ENCODE assay signal across 26 cellular contexts in the genomic region with DNA sequence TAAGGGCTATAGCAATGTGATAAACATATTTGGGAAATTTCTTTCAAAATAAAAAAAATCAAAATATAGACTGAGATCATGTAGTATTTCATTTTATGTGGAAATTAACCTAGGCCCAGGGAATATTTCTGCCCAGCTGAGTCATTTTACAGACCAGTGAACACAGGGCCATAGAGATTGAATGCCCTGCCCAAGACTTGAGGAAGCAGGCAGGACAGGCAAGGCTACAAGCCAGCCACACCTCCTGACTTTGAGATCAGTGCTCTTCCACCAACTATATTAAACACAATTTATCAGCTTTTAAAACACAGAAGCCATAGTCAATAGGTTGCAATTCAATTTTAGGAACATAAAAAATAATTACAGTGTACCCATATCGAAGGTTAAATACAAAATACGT. TPM values are rescaled to one million over a fixed set of nuclear protein-coding genes. Genes with fewer than 3 reads are reported as not detected.
"Had no signal": no experiment of that assay in that cellular context is flagged by ENCODE, and none has a peak within 500 bp of the region (broad histone marks: within the 10 kb centered on the region; RNA-seq: fewer than 3 reads in every experiment).

No MANE protein-coding gene starts in this region.

- DNase-seq: activated CD4-positive, alpha-beta memory T cell treated with anti-CD3 and anti-CD28 coated beads for 36 hours; activated CD4-positive, alpha-beta T cell treated with anti-CD3 and anti-CD28 coated beads for 36 hours; activated CD4-positive, alpha-beta T cell treated with anti-CD3 and anti-CD28 coated beads, Interleukin-2, amount 10 ng/mL, durations not matched to agents 24 days and 14 days; activated CD4-positive, CD25-positive, alpha-beta regulatory T cell; activated CD4-positive, CD25-positive, alpha-beta regulatory T cell treated with anti-CD3 and anti-CD28 coated beads, Interleukin-2, amount 50 U/mL, for 72 hours; activated CD8-positive, alpha-beta memory T cell treated with anti-CD3 and anti-CD28 coated beads, Interleukin-2, amount 10 ng/mL, durations not matched to agents 7 days and 5 days; activated CD8-positive, alpha-beta memory T cell treated with anti-CD3 and anti-CD28 coated beads, Interleukin-2, amount 50 U/mL, for 4 hours; activated CD8-positive, alpha-beta T cell treated with anti-CD3 and anti-CD28 coated beads, Interleukin-2, amount 10 ng/mL, durations not matched to agents 7 days and 5 days; activated effector memory CD4-positive, alpha-beta T cell treated with anti-CD3 and anti-CD28 coated beads, Interleukin-2, amount 50 U/mL, for 16 hours; activated naive CD4-positive, alpha-beta T cell treated with anti-CD3 and anti-CD28 coated beads for 36 hours; activated naive CD8-positive, alpha-beta T cell treated with anti-CD3 and anti-CD28 coated beads, Interleukin-2, amount 10 ng/mL, durations not matched to agents 7 days and 5 days; activated T-cell treated with anti-CD3 and anti-CD28 coated beads, Interleukin-2, amount 50 U/mL, for 1 hour; activated T-cell treated with anti-CD3 and anti-CD28 coated beads, Interleukin-2, amount 50 U/mL, for 48 hours; anterior cingulate cortex; brain microvascular endothelial cell; dorsolateral prefrontal cortex; effector memory CD8-positive, alpha-beta T cell; foreskin fibroblast; glutamatergic neuron; heart left ventricle; T-helper 1 cell; T-helper 17 cell had no signal

- H3K4me1 ChIP-seq: heart left ventricle had no signal

- H3K27ac ChIP-seq: brain microvascular endothelial cell, coronary artery, dorsolateral prefrontal cortex, epithelial cell of prostate, heart left ventricle had no signal

- H3K36me3 ChIP-seq: brain microvascular endothelial cell, heart left ventricle had no signal

- H3K4me3 ChIP-seq: coronary artery, dorsolateral prefrontal cortex, heart left ventricle had no signal

- H3K27me3 ChIP-seq: brain microvascular endothelial cell, dorsolateral prefrontal cortex, heart left ventricle had no signal

RNA-seq across cellular contexts. Expression of gene CCDC148, which starts 12.9 kb away (rescaled TPM):
- total RNA-seq: activated CD4-positive, alpha-beta T cell treated with anti-CD3 and anti-CD28 coated beads, Interleukin-2, amount 10 ng/mL, durations not matched to agents 24 days and 14 days; activated CD8-positive, alpha-beta memory T cell treated with anti-CD3 and anti-CD28 coated beads for 36 hours; activated CD8-positive, alpha-beta memory T cell treated with anti-CD3 and anti-CD28 coated beads, Interleukin-2, amount 10 ng/mL, durations not matched to agents 7 days and 5 days; activated naive CD4-positive, alpha-beta T cell treated with anti-CD3 and anti-CD28 coated beads for 36 hours; activated naive CD8-positive, alpha-beta T cell treated with anti-CD3 and anti-CD28 coated beads, Interleukin-2, amount 10 ng/mL, durations not matched to agents 7 days and 5 days; activated T-helper 2 cell treated with anti-CD3 and anti-CD28 coated beads, Interferon-gamma antibody, Interleukin-2, Interleukin-4, amounts not matched to agents 10 μg/mL and 5 μg/mL and 100 μg/mL, durations not matched to agents 14 hours and 24 hours and 36 hours; T-helper 17 cell had no signal
